In the genomic region with DNA sequence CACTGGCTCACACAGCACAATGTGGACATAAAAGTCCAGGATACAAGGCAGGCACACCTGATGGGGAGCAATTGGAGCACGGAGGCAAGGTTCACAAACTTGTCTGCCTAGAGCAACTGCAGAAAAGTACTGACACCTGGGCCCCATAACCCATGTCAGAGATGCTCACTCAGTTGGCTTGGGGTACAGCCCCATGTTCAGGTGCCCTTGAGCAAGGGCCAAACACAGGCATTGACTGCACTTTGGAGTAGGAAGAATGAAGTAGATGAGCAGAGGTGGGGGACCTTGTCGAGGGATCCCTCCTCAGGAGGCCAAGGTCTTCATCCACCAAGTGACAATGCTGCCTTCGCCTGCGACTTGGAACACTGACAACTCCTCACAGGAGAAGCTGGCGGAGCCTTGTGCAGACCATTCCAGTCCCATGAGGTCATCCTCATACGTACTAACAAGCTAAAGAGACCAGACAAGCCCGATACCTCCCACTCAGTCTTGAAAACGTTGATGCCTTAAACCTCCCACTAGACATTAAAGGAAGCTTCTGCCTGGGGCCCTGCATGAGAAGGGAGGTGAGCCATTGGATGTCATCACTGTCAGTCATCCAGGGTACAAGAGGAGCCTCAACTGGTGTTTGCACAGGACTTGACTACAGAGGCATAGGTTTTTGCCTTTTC, we compare ENCODE assay signal across 12 cellular contexts. TPM values are rescaled to one million over a fixed set of nuclear protein-coding genes. Genes with fewer than 3 reads are reported as not detected.
DNase-seq lines count a peak whose midpoint lies in the region; ATAC-seq and TF ChIP-seq lines count a peak whose summit lies in the region.
"Had no signal": no experiment of that assay in that cellular context is flagged by ENCODE, and none has a peak within 500 bp of the region (broad histone marks: within the 10 kb centered on the region; RNA-seq: fewer than 3 reads in every experiment).

No MANE protein-coding gene starts in this region.

- H3K9ac ChIP-seq in GM23248, result no peak overlapping the region
- no peak overlapping the region for H3K9ac ChIP-seq in NT2/D1 (ENCODE audit: insufficient read length, low read depth)

- TF ChIP-seq CTCF in fibroblast of mammary gland (conservative IDR thresholded peaks at IDR 0.05; ENCODE audit: control insufficient read depth, insufficient read depth, low read depth, low read length), result no peak
- no peak for TF ChIP-seq CTCF in retinal pigment epithelial cell (conservative IDR thresholded peaks at IDR 0.05; ENCODE audit: low read depth, low read length)

- peak; percentile 41 for DNase-seq in GM23248
- DNase-seq in NT2/D1 (ENCODE audit: low read depth, low spot score), result peak; percentile 2
- DNase-seq in fibroblast of mammary gland (ENCODE audit: low read depth), result peak; percentile 48
- peak; percentile 11 for DNase-seq in retinal pigment epithelial cell (ENCODE audit: low read depth)
- no peak for DNase-seq in central memory CD4-positive, alpha-beta T cell
- DNase-seq: activated CD4-positive, alpha-beta memory T cell treated with anti-CD3 and anti-CD28 coated beads, Interleukin-2, amount 10 ng/mL, durations not matched to agents 7 days and 5 days; NCI-H1092; NCI-H82; stomach had no signal

- H3F3A ChIP-seq in GM23248 (ENCODE audit: insufficient read depth), result no peaks in the 10 kb centered on the region

- no peaks in the 10 kb centered on the region for H3K9me2 ChIP-seq in GM23248 (ENCODE audit: insufficient read depth)

- in situ Hi-C loops in GM23248 (cut with MboI), result no loop called here

- peaks cover 6% of the 10 kb centered on the region for H3K27me3 ChIP-seq in GM23248 (replicated peaks; ENCODE audit: insufficient read depth)
- no peaks in the 10 kb centered on the region for H3K27me3 ChIP-seq in NT2/D1 (ENCODE audit: insufficient read depth, insufficient read length)

- no peak overlapping the region for H2AFZ ChIP-seq in GM23248

- H3K36me3 ChIP-seq in GM23248 (ENCODE audit: low read depth) (no peaks in the 10 kb centered on the region), NT2/D1 (ENCODE audit: insufficient read depth, insufficient read length, low read length) (no peaks in the 10 kb centered on the region)
- H3K36me3 ChIP-seq: stomach had no signal

- H3K27ac ChIP-seq in GM23248, result no peak overlapping the region
- H3K27ac ChIP-seq: stomach had no signal

- WGBS in GM23248 (ENCODE audit: low coverage in 1 of 2, low lambda C conversion rate in 2 of 2, missing lambda C conversion rate in 2 of 2), 2 experiments, result 17 to 22% methylated on average over 8 of the region's 8 CpGs

- ATAC-seq in HG02642 (IDR thresholded peaks at IDR 0.05; ENCODE audit: poor library complexity, unreplicated experiment), result no peak
- ATAC-seq in GM19452 (IDR thresholded peaks at IDR 0.05; ENCODE audit: unreplicated experiment), result no peak

- H3K9me3 ChIP-seq in GM23248 (ENCODE audit: low read depth), result no peaks in the 10 kb centered on the region
- peaks cover 8% of the 10 kb centered on the region; the same call in 1 of the 2 replicates for H3K9me3 ChIP-seq in NT2/D1 (ENCODE audit: insufficient read depth, low read length)

- no peaks in the 10 kb centered on the region for H4K20me1 ChIP-seq in GM23248 (ENCODE audit: insufficient read depth)

- no peaks in the 10 kb centered on the region for H3K79me2 ChIP-seq in GM23248 (ENCODE audit: insufficient read depth)

- H3K4me3 ChIP-seq in GM23248 (no peak overlapping the region), NT2/D1 (ENCODE audit: insufficient read length, low read depth) (no peak overlapping the region), fibroblast of mammary gland (ENCODE audit: control insufficient read depth, low read depth, low read length) (no peak overlapping the region), retinal pigment epithelial cell (ENCODE audit: low read length) (no peak overlapping the region)
- H3K4me3 ChIP-seq: stomach had no signal

- H3K4me1 ChIP-seq in GM23248 (ENCODE audit: insufficient read depth) (no peaks in the 10 kb centered on the region), NT2/D1 (ENCODE audit: insufficient read depth, insufficient read length) (peaks cover 3% of the 10 kb centered on the region)

- no peak overlapping the region for H3K4me2 ChIP-seq in GM23248 (ENCODE audit: unreplicated experiment)

RNA-seq across cellular contexts. Expression of a gene that starts 42.5 kb away (rescaled TPM):
- total RNA-seq in GM23248 (2014; rRNA removed; shearing (Covaris generic)), result not detected in 2 replicates
- not detected in 2 replicates for polyA plus RNA-seq in GM23248 (2016; fragmentation: Nextera tagmentation; extraction: Ambion mirVana)
- total RNA-seq: activated CD4-positive, alpha-beta memory T cell treated with anti-CD3 and anti-CD28 coated beads, Interleukin-2, amount 10 ng/mL, durations not matched to agents 7 days and 5 days had no signal
- polyA plus RNA-seq: neural cell had no signal
